In the genomic region with DNA sequence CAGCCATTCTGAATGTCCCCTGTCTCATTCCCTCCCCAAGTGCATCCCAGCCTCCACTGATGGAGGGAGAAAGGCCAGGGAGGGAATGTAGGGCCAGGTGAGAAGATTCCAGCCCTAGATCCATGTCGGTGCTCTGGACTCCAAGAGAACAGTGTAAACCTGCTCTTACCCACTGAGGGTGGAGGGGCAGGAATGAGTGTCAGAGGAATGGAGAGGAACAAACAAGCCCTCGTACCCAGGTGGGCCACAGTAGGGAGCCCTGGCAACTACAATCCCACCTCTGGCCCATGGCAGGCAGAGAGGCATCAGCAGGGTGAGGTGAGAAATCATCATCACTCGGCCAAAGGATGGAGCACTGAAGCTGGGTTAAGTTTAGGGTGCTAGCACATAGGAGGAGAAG, we compare ENCODE assay signal across 14 cellular contexts. TPM values are rescaled to one million over a fixed set of nuclear protein-coding genes. Genes with fewer than 3 reads are reported as not detected.
DNase-seq lines count a peak whose midpoint lies in the region; ATAC-seq and TF ChIP-seq lines count a peak whose summit lies in the region.
"Had no signal": no experiment of that assay in that cellular context is flagged by ENCODE, and none has a peak within 500 bp of the region (broad histone marks: within the 10 kb centered on the region; RNA-seq: fewer than 3 reads in every experiment).

No MANE protein-coding gene starts in this region.

- H3K36me3 Mint-ChIP-seq in activated naive CD4-positive, alpha-beta T cell treated with anti-CD3 and anti-CD28 coated beads, Interleukin-2, amount 50 U/mL, for 24 hours: peaks cover 13% of the 10 kb centered on the region
- H3K36me3 Mint-ChIP-seq in effector memory CD8-positive, alpha-beta T cell (ENCODE audit: insufficient read depth): peaks cover 57% of the 10 kb centered on the region
- H3K36me3 Mint-ChIP-seq in nephron (ENCODE audit: low read depth): peaks cover 42% of the 10 kb centered on the region

- peak overlapping the region; percentile 42 for H3K27ac ChIP-seq in vagina
- H3K27ac ChIP-seq: C4-2B, psoas muscle had no signal

- H3K27ac Mint-ChIP-seq in activated naive CD4-positive, alpha-beta T cell treated with anti-CD3 and anti-CD28 coated beads, Interleukin-2, amount 50 U/mL, for 24 hours: peak overlapping the region; percentile 83
- peak overlapping the region; percentile 5 to 22 for H3K27ac Mint-ChIP-seq in effector memory CD8-positive, alpha-beta T cell
- peak overlapping the region in 2 of 3 experiments; percentile 5 to 53 for H3K27ac Mint-ChIP-seq in nephron
- H3K27ac Mint-ChIP-seq: activated naive CD4-positive, alpha-beta T cell treated with anti-CD3 and anti-CD28 coated beads, Interleukin-2, amount 10 ng/mL, durations not matched to agents 7 days and 5 days had no signal

- intact Hi-C loops in vagina (cut with DNase I): no loop called here

- no peak for DNase-seq in activated naive CD4-positive, alpha-beta T cell (lab: John Stamatoyannopoulos, UW)
- DNase-seq in effector memory CD8-positive, alpha-beta T cell: no peak
- DNase-seq in vagina (ENCODE audit: extremely low spot score in 2 of 2) (no peak), NK-92 (lab: John Stamatoyannopoulos, UW; ENCODE audit: unreplicated experiment) (no peak)
- DNase-seq: activated naive CD4-positive, alpha-beta T cell treated with anti-CD3 and anti-CD28 coated beads, Interleukin-2, amount 10 ng/mL, durations not matched to agents 7 days and 5 days; activated T-cell treated with anti-CD3 and anti-CD28 coated beads for 4 hours; DMS79; NCI-H1436 treated with DMSO at 0.1 percent for 48 hours; psoas muscle had no signal

- peaks cover 6% of the 10 kb centered on the region for H3K4me1 ChIP-seq in vagina
- H3K4me1 ChIP-seq: psoas muscle had no signal

- peaks cover 14% of the 10 kb centered on the region for H3K4me1 Mint-ChIP-seq in activated naive CD4-positive, alpha-beta T cell treated with anti-CD3 and anti-CD28 coated beads, Interleukin-2, amount 50 U/mL, for 24 hours
- H3K4me1 Mint-ChIP-seq in effector memory CD8-positive, alpha-beta T cell (ENCODE audit: low read depth in 2 of 2): peaks cover 7 to 9% of the 10 kb centered on the region in 2 donors
- H3K4me1 Mint-ChIP-seq in nephron: peaks cover 7% of the 10 kb centered on the region

- H3K4me3 ChIP-seq in vagina: no peak overlapping the region
- H3K4me3 ChIP-seq: psoas muscle had no signal

- H3K9me3 ChIP-seq in vagina: no peaks in the 10 kb centered on the region
- H3K9me3 ChIP-seq: psoas muscle had no signal

- H3K27me3 ChIP-seq in vagina: no peaks in the 10 kb centered on the region

- no peak for TF ChIP-seq POLR2A in vagina (IDR thresholded peaks at IDR 0.05)

- TF ChIP-seq CTCF in nephron (IDR thresholded peaks at IDR 0.05; ENCODE audit: unreplicated experiment in 3 of 3) (no peak), vagina (IDR thresholded peaks at IDR 0.05) (no peak)

- no peak for ATAC-seq in effector memory CD8-positive, alpha-beta T cell (replicated peaks)
- ATAC-seq in GM18867 (IDR thresholded peaks at IDR 0.05; ENCODE audit: unreplicated experiment) (no peak), HG03159 (IDR thresholded peaks at IDR 0.05; ENCODE audit: unreplicated experiment) (no peak)

- no peaks in the 10 kb centered on the region for H3K27me3 Mint-ChIP-seq in activated naive CD4-positive, alpha-beta T cell treated with anti-CD3 and anti-CD28 coated beads, Interleukin-2, amount 50 U/mL, for 24 hours
- H3K27me3 Mint-ChIP-seq in effector memory CD8-positive, alpha-beta T cell: no peaks in the 10 kb centered on the region
- H3K27me3 Mint-ChIP-seq in nephron (ENCODE audit: low read depth): no peaks in the 10 kb centered on the region
- H3K27me3 Mint-ChIP-seq: activated naive CD4-positive, alpha-beta T cell treated with anti-CD3 and anti-CD28 coated beads, Interleukin-2, amount 10 ng/mL, durations not matched to agents 7 days and 5 days had no signal

- H3K9me3 Mint-ChIP-seq in activated naive CD4-positive, alpha-beta T cell treated with anti-CD3 and anti-CD28 coated beads, Interleukin-2, amount 50 U/mL, for 24 hours: no peaks in the 10 kb centered on the region
- H3K9me3 Mint-ChIP-seq in effector memory CD8-positive, alpha-beta T cell: no peaks in the 10 kb centered on the region
- no peaks in the 10 kb centered on the region for H3K9me3 Mint-ChIP-seq in nephron
- H3K9me3 Mint-ChIP-seq: activated naive CD4-positive, alpha-beta T cell treated with anti-CD3 and anti-CD28 coated beads, Interleukin-2, amount 10 ng/mL, durations not matched to agents 7 days and 5 days had no signal

- H3K4me3 Mint-ChIP-seq in activated naive CD4-positive, alpha-beta T cell treated with anti-CD3 and anti-CD28 coated beads, Interleukin-2, amount 50 U/mL, for 24 hours: no peak overlapping the region
- H3K4me3 Mint-ChIP-seq in effector memory CD8-positive, alpha-beta T cell: no peak overlapping the region
- H3K4me3 Mint-ChIP-seq in nephron: no peak overlapping the region
- H3K4me3 Mint-ChIP-seq: activated naive CD4-positive, alpha-beta T cell treated with anti-CD3 and anti-CD28 coated beads, Interleukin-2, amount 10 ng/mL, durations not matched to agents 7 days and 5 days had no signal

- peaks cover 0 to 15% of the 10 kb centered on the region in 2 donors for H3K36me3 ChIP-seq in vagina

RNA-seq across cellular contexts. Expression of gene STAU1, which starts 54.6 kb away (rescaled TPM):
- total RNA-seq in vagina: 68.5 TPM

Comparison
In these comparisons a context has a peak if more than half of its experiments do, and no peak if none do; other contexts are left out.
1. H3K27ac Mint-ChIP-seq: peak in every context shown above with its lines; median percentile 83 in activated naive CD4-positive, alpha-beta T cell treated with anti-CD3 and anti-CD28 coated beads, Interleukin-2, amount 50 U/mL, for 24 hours; 29 in nephron; 14 in effector memory CD8-positive, alpha-beta T cell.